In the genomic region with DNA sequence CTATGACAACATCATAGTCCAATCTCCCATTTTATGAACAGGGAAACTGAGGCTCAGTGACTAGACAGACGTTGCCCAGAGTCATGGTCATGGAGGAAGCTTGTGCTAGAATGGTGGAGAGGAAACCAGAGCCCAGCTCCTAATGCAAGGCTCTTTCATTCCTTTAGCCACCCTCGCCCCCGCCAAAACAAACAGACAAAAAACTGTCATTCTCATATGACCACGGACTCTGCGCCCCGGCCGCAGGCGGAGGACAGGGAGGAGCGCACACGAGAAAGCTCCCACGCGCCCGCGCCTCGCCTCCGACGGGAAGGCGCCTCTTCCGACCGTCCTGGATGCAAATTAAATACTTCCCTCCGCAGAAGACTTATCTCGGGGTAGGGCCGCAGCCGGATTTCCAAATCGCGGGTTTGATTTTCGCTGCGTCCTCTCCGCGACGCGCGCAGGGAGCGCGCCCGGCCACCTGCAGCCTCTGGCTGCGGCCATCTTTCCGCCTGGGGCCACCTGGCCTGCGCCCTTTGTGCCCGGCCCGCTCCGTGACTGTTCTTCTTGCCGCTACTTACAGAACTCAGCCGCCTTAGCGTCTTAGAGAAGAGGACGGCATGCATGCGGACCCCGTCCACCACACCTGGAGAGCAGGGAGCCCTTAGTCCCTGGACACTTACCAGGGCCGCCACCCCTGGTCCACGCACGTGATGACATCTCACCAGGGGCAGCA, we compare ENCODE assay signal across 8 cellular contexts. TPM values are rescaled to one million over a fixed set of nuclear protein-coding genes. Genes with fewer than 3 reads are reported as not detected.
DNase-seq lines count a peak whose midpoint lies in the region; TF ChIP-seq lines count a peak whose summit lies in the region.

No MANE protein-coding gene starts in this region.

- peaks cover 27% of the 10 kb centered on the region for H3K36me3 Mint-ChIP-seq in activated CD4-positive, alpha-beta memory T cell treated with anti-CD3 and anti-CD28 coated beads, Interleukin-2, amount 10 ng/mL, durations not matched to agents 7 days and 5 days (ENCODE audit: low read depth)
- H3K36me3 Mint-ChIP-seq in endodermal cell (ENCODE audit: low read depth) = peaks cover 9% of the 10 kb centered on the region

- H3K27me3 ChIP-seq in H7 (ENCODE audit: control insufficient read depth, insufficient read depth, low read length) (peaks cover 5% of the 10 kb centered on the region), endodermal cell (ENCODE audit: control insufficient read depth, insufficient read depth, low read length, poor library complexity, severe bottlenecking) (no peaks in the 10 kb centered on the region), mucosa of rectum (ENCODE audit: control insufficient read depth in 2 of 2, insufficient read depth in 2 of 2, low read length in 2 of 2) (no peaks in the 10 kb centered on the region), suprapubic skin (no peaks in the 10 kb centered on the region)

- no peaks in the 10 kb centered on the region for H3K27me3 Mint-ChIP-seq in activated CD4-positive, alpha-beta memory T cell treated with anti-CD3 and anti-CD28 coated beads, Interleukin-2, amount 10 ng/mL, durations not matched to agents 7 days and 5 days
- H3K27me3 Mint-ChIP-seq in endodermal cell (ENCODE audit: insufficient read depth) = no peaks in the 10 kb centered on the region

- no peak overlapping the region for H3K27ac ChIP-seq in endodermal cell (ENCODE audit: low read depth, low read length)
- peak overlapping the region; percentile 46 to 83 for H3K27ac ChIP-seq in mucosa of rectum (ENCODE audit: low read depth in 2 of 2, low read length in 2 of 2)
- H3K27ac ChIP-seq in suprapubic skin = peak overlapping the region; percentile 91

- TF ChIP-seq POLR2A in NB4 (IDR thresholded peaks at IDR 0.05; ENCODE audit: extremely low read depth, insufficient read length) (peak; percentile 4), suprapubic skin (IDR thresholded peaks at IDR 0.05) (peak in 1 of 2 donors; percentile 24)

- no peaks in the 10 kb centered on the region; the same call in none of the 2 replicates for H3K36me3 ChIP-seq in H7 (replicated peaks; ENCODE audit: control insufficient read depth, insufficient read depth, low read length)
- H3K36me3 ChIP-seq in endodermal cell (ENCODE audit: control insufficient read depth, insufficient read depth, low read length) = peaks cover 3% of the 10 kb centered on the region
- no peaks in the 10 kb centered on the region for H3K36me3 ChIP-seq in mucosa of rectum (ENCODE audit: control insufficient read depth in 2 of 2, insufficient read depth in 2 of 2, low read length in 2 of 2)
- no peaks in the 10 kb centered on the region for H3K36me3 ChIP-seq in suprapubic skin

- TF ChIP-seq CTCF in GM12864 (IDR thresholded peaks at IDR 0.05; ENCODE audit: low read depth, low read length, missing control alignments) (no peak), NB4 (IDR thresholded peaks at IDR 0.05; ENCODE audit: low read depth, low read length) (no peak), endodermal cell (conservative IDR thresholded peaks at IDR 0.05) (no peak), suprapubic skin (IDR thresholded peaks at IDR 0.05) (no peak)

- POLR2A ChIA-PET in activated CD4-positive, alpha-beta memory T cell treated with anti-CD3 and anti-CD28 coated beads, Interleukin-2, amount 10 ng/mL, durations not matched to agents 7 days and 5 days (lab: Charles Lee) = interaction anchor here (0.8 to 8.6 kb wide), 6 partner anchors 10 to 199 kb away, joined by 3 to 84 read pairs (median 5); no protein-coding TSS in a partner anchor

- H3K27ac Mint-ChIP-seq in activated CD4-positive, alpha-beta memory T cell treated with anti-CD3 and anti-CD28 coated beads, Interleukin-2, amount 10 ng/mL, durations not matched to agents 7 days and 5 days = peak overlapping the region; percentile 88
- H3K27ac Mint-ChIP-seq in endodermal cell = peak overlapping the region; percentile 93

- no peaks in the 10 kb centered on the region for H3K9me3 Mint-ChIP-seq in activated CD4-positive, alpha-beta memory T cell treated with anti-CD3 and anti-CD28 coated beads, Interleukin-2, amount 10 ng/mL, durations not matched to agents 7 days and 5 days
- no peaks in the 10 kb centered on the region for H3K9me3 Mint-ChIP-seq in endodermal cell

- peaks cover 5% of the 10 kb centered on the region for H3K4me1 ChIP-seq in endodermal cell (ENCODE audit: control insufficient read depth, insufficient read depth, low read length)
- peaks cover 10 to 12% of the 10 kb centered on the region in 2 donors for H3K4me1 ChIP-seq in mucosa of rectum (ENCODE audit: control insufficient read depth in 2 of 2, insufficient read depth in 2 of 2, low read length in 2 of 2)
- H3K4me1 ChIP-seq in suprapubic skin = peaks cover 34% of the 10 kb centered on the region

- WGBS in endodermal cell (ENCODE audit: insufficient coverage in 1 of 2, insufficient read length in 1 of 2), 2 experiments = 93 to 94% methylated on average over 47 to 51 of the region's 51 CpGs
- 40% methylated on average over 16 of the region's 51 CpGs for WGBS in suprapubic skin

- TF ChIP-seq EP300 in suprapubic skin (IDR thresholded peaks at IDR 0.05) = no peak

- H3K4me3 ChIP-seq in GM12864 (ENCODE audit: low read depth, low read length) (peak overlapping the region; percentile 53), H7 (ENCODE audit: insufficient read depth, low read depth, low read length) (peak overlapping the region; percentile 43), NB4 (ENCODE audit: low read depth, low read length) (peak overlapping the region; percentile 91), endodermal cell (ENCODE audit: low read length) (peak overlapping the region; percentile 13), mucosa of rectum (ENCODE audit: low read length in 2 of 2) (peak overlapping the region; percentile 69 to 91), suprapubic skin (peak overlapping the region; percentile 89)

- H3K9ac ChIP-seq in endodermal cell (ENCODE audit: extremely low read depth, low read length, poor library complexity, severe bottlenecking) (no peak overlapping the region), mucosa of rectum (ENCODE audit: low read depth in 1 of 2, low read length in 2 of 2) (peak overlapping the region; percentile 62 to 68)

- H3K4me1 Mint-ChIP-seq in activated CD4-positive, alpha-beta memory T cell treated with anti-CD3 and anti-CD28 coated beads, Interleukin-2, amount 10 ng/mL, durations not matched to agents 7 days and 5 days = peaks cover 60% of the 10 kb centered on the region
- peaks cover 36% of the 10 kb centered on the region for H3K4me1 Mint-ChIP-seq in endodermal cell

- peak overlapping the region; percentile 88 for H3K4me3 Mint-ChIP-seq in activated CD4-positive, alpha-beta memory T cell treated with anti-CD3 and anti-CD28 coated beads, Interleukin-2, amount 10 ng/mL, durations not matched to agents 7 days and 5 days
- peak overlapping the region; percentile 85 for H3K4me3 Mint-ChIP-seq in endodermal cell

- H3K9me3 ChIP-seq in endodermal cell (ENCODE audit: control insufficient read depth, low read length) = no peaks in the 10 kb centered on the region
- no peaks in the 10 kb centered on the region for H3K9me3 ChIP-seq in mucosa of rectum (ENCODE audit: control insufficient read depth in 2 of 2, low read length in 2 of 2)
- no peaks in the 10 kb centered on the region for H3K9me3 ChIP-seq in suprapubic skin

- CTCF ChIA-PET in activated CD4-positive, alpha-beta memory T cell treated with anti-CD3 and anti-CD28 coated beads, Interleukin-2, amount 10 ng/mL, durations not matched to agents 7 days and 5 days (lab: Charles Lee) = interaction anchor here (1.1 to 1.4 kb wide), 3 partner anchors 16 to 91 kb away, joined by 3 to 4 read pairs (median 3); no protein-coding TSS in a partner anchor

- DNase-seq in GM12864 (ENCODE audit: low read depth) (no peak), H7 (peak; percentile 53), NB4 (ENCODE audit: low read depth) (peak; percentile 83), endodermal cell (peak; percentile 72), suprapubic skin (ENCODE audit: low spot score in 2 of 2) (peak; percentile 81 to 83), SW480 (ENCODE audit: low spot score) (no peak)
- peak; percentile 53 for DNase-seq in activated CD4-positive, alpha-beta memory T cell treated with anti-CD3 and anti-CD28 coated beads, Interleukin-2, amount 10 ng/mL, durations not matched to agents 7 days and 5 days

RNA-seq across cellular contexts. Expression of a gene that starts 0.6 kb away (rescaled TPM):
- 46.5 and 71.8 TPM in 2 replicates for total RNA-seq in H7 (2014; rRNA removed; shearing (Covaris generic))
- 10 to 100 TPM; 76.8 to 77.8 TPM for total RNA-seq in activated CD4-positive, alpha-beta memory T cell treated with anti-CD3 and anti-CD28 coated beads, Interleukin-2, amount 10 ng/mL, durations not matched to agents 7 days and 5 days
- total RNA-seq in endodermal cell (100 to 1,000 TPM in 1 of 2 donors, 10 to 100 TPM in 1; 99.7 to 125 TPM), suprapubic skin (10 to 100 TPM; 49.3 to 76.0 (median 64.0) TPM)
- polyA plus RNA-seq in endodermal cell (2013, experiment 1 of 2) = 53.3 TPM
- polyA plus RNA-seq in endodermal cell (2013, experiment 2 of 2) = 55.0 TPM

Comparison
In these comparisons a context has a peak if more than half of its experiments do, and no peak if none do; other contexts are left out.
1. DNase-seq: peak in H7 (single experiment), NB4 (single experiment), activated CD4-positive, alpha-beta memory T cell treated with anti-CD3 and anti-CD28 coated beads, Interleukin-2, amount 10 ng/mL, durations not matched to agents 7 days and 5 days (single experiment), endodermal cell (single experiment) and suprapubic skin (2 of 2); none in GM12864 (single experiment) and SW480 (single experiment).
2. H3K4me3 ChIP-seq: peak in every context shown above with its lines; median percentile 91 in NB4; 89 in suprapubic skin; 80 in mucosa of rectum; 53 in GM12864; 43 in H7; 13 in endodermal cell.